In genomic region chr17:7228920-7229319, GRCh38 we compare ENCODE assay signal across 21 cellular contexts.
"Had no signal": no experiment of that assay in that cellular context is flagged by ENCODE, and none has a peak within 500 bp of the region (broad histone marks: within the 10 kb centered on the region; RNA-seq: fewer than 3 reads in every experiment).

No MANE protein-coding gene starts in this region.

- H3K27me3 Mint-ChIP-seq: activated B cell treated with CpG ODN at 0.5 μM for 24 hours; activated CD4-positive, alpha-beta memory T cell treated with anti-CD3 and anti-CD28 coated beads, Interleukin-2, amount 10 ng/mL, durations not matched to agents 7 days and 5 days; activated CD8-positive, alpha-beta memory T cell treated with anti-CD3 and anti-CD28 coated beads, Interleukin-2, amount 10 ng/mL, durations not matched to agents 7 days and 5 days; dendritic cell treated with granulocyte-macrophage colony-stimulating factor and Interleukin-4, amounts not matched to agents 40 ng/mL and 50 ng/mL, for 4 days; naive thymus-derived CD8-positive, alpha-beta T cell had no signal

- DNase-seq: activated B cell treated with CpG ODN at 0.5 μM for 24 hours; activated CD4-positive, alpha-beta memory T cell treated with anti-CD3 and anti-CD28 coated beads, Interleukin-2, amount 10 ng/mL, durations not matched to agents 7 days and 5 days; activated CD4-positive, alpha-beta T cell treated with anti-CD3 and anti-CD28 coated beads for 48 hours; activated CD8-positive, alpha-beta memory T cell treated with anti-CD3 and anti-CD28 coated beads, Interleukin-2, amount 10 ng/mL, durations not matched to agents 7 days and 5 days; activated naive CD4-positive, alpha-beta T cell treated with anti-CD3 and anti-CD28 coated beads for 36 hours; activated T-cell treated with anti-CD3 and anti-CD28 coated beads, Interleukin-2, amount 50 U/mL, for 1 hour; aorta; effector CD8-positive, alpha-beta T cell; foreskin melanocyte; glutamatergic neuron; kidney glomerular epithelial cell; mesendoderm; naive thymus-derived CD8-positive, alpha-beta T cell; pancreas; stimulated activated CD4-positive, alpha-beta T cell treated with anti-CD3 and anti-CD28 coated beads, Interleukin-4, amount 100 ng/mL, for 1 hour; stomach had no signal

- H3K4me3 Mint-ChIP-seq: activated B cell treated with CpG ODN at 0.5 μM for 24 hours; activated CD4-positive, alpha-beta memory T cell treated with anti-CD3 and anti-CD28 coated beads, Interleukin-2, amount 10 ng/mL, durations not matched to agents 7 days and 5 days; activated CD8-positive, alpha-beta memory T cell treated with anti-CD3 and anti-CD28 coated beads, Interleukin-2, amount 10 ng/mL, durations not matched to agents 7 days and 5 days; activated naive CD4-positive, alpha-beta T cell treated with anti-CD3 and anti-CD28 coated beads for 36 hours; dendritic cell treated with granulocyte-macrophage colony-stimulating factor and Interleukin-4, amounts not matched to agents 40 ng/mL and 50 ng/mL, for 4 days had no signal

- H3K9me3 Mint-ChIP-seq: activated B cell treated with CpG ODN at 0.5 μM for 24 hours; activated CD4-positive, alpha-beta memory T cell treated with anti-CD3 and anti-CD28 coated beads, Interleukin-2, amount 10 ng/mL, durations not matched to agents 7 days and 5 days; activated naive CD4-positive, alpha-beta T cell treated with anti-CD3 and anti-CD28 coated beads for 36 hours; naive thymus-derived CD8-positive, alpha-beta T cell had no signal

- H3K27ac ChIP-seq: neutrophil, pancreas, SK-N-MC, stomach had no signal

- H3K27ac Mint-ChIP-seq: activated B cell treated with CpG ODN at 0.5 μM for 24 hours; activated CD4-positive, alpha-beta memory T cell treated with anti-CD3 and anti-CD28 coated beads, Interleukin-2, amount 10 ng/mL, durations not matched to agents 7 days and 5 days; activated CD8-positive, alpha-beta memory T cell treated with anti-CD3 and anti-CD28 coated beads, Interleukin-2, amount 10 ng/mL, durations not matched to agents 7 days and 5 days; activated naive CD4-positive, alpha-beta T cell treated with anti-CD3 and anti-CD28 coated beads for 36 hours; dendritic cell treated with granulocyte-macrophage colony-stimulating factor and Interleukin-4, amounts not matched to agents 40 ng/mL and 50 ng/mL, for 4 days had no signal

- ATAC-seq: activated CD8-positive, alpha-beta memory T cell treated with anti-CD3 and anti-CD28 coated beads, Interleukin-2, amount 10 ng/mL, durations not matched to agents 7 days and 5 days; naive thymus-derived CD8-positive, alpha-beta T cell; pancreas; sciatic nerve had no signal

- H3K9me3 ChIP-seq: neutrophil, pancreas, stomach had no signal

- H3K4me3 ChIP-seq: pancreas, SK-N-MC, smooth muscle cell, stomach had no signal

- H3K4me2 ChIP-seq: smooth muscle cell had no signal

- H3K27me3 ChIP-seq: neutrophil, pancreas, stomach had no signal
